ENCODE assay signal across 8 cellular contexts in the genomic region with DNA sequence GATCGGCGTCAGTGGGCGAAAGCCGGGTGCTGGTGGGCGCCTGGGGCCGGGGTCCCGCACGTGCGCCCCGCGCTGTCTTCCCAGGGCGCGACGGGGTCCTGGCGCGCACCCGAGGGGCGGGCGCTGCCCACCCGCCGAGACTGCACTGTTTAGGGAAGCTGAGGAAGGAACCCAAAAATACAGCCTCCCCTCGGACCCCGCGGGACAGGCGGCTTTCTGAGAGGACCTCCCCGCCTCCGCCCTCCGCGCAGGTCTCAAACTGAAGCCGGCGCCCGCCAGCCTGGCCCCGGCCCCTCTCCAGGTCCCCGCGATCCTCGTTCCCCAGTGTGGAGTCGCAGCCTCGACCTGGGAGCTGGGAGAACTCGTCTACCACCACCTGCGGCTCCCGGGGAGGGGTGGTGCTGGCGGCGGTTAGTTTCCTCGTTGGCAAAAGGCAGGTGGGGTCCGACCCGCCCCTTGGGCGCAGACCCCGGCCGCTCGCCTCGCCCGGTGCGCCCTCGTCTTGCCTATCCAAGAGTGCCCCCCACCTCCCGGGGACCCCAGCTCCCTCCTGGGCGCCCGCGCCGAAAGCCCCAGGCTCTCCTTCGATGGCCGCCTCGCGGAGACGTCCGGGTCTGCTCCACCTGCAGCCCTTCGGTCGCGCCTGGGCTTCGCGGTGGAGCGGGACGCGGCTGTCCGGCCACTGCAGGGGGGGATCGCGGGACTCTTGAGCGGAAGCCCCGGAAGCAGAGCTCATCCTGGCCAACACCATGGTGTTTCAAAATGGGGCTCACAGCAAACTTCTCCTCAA. TPM values are rescaled to one million over a fixed set of nuclear protein-coding genes. Genes with fewer than 3 reads are reported as not detected.
DNase-seq lines count a peak whose midpoint lies in the region; ATAC-seq lines count a peak whose summit lies in the region.

No MANE protein-coding gene starts in this region.

- H3K9me3 ChIP-seq in HUES48 (ENCODE audit: control insufficient read depth, insufficient read depth, low read length) (no peaks in the 10 kb centered on the region), mesodermal cell (ENCODE audit: control insufficient read depth, low read length) (no peaks in the 10 kb centered on the region)

- H3K36me3 ChIP-seq in HUES48 (ENCODE audit: control insufficient read depth, insufficient read depth, low read length) (no peaks in the 10 kb centered on the region), mesodermal cell (ENCODE audit: control insufficient read depth, insufficient read depth, low read length) (no peaks in the 10 kb centered on the region)

- 1 to 3% methylated on average over 43 to 54 of the region's 78 CpGs for WGBS in mesodermal cell (ENCODE audit: insufficient coverage in 2 of 2), 2 experiments

- H3K27ac ChIP-seq in HUES48 (ENCODE audit: low read depth, low read length), result no peak overlapping the region
- H3K27ac ChIP-seq in mesodermal cell (ENCODE audit: low read depth, low read length, severe bottlenecking), result no peak overlapping the region

- H3K27me3 ChIP-seq in HUES48 (ENCODE audit: control insufficient read depth, insufficient read depth, low read length), result peaks cover 77% of the 10 kb centered on the region

- H3K9ac ChIP-seq in HUES48 (ENCODE audit: low read depth, low read length), result no peak overlapping the region; the same call in none of the 2 replicates

- DNase-seq in 8988T (peak; percentile 39), ecto neural progenitor cell (ENCODE audit: low spot score) (peak; percentile 63), AML-193 (lab: John Stamatoyannopoulos, UW) (no peak), NCI-H1417 treated with DMSO at 0.1 percent for 48 hours (lab: John Stamatoyannopoulos, UW) (no peak), superior temporal gyrus (ENCODE audit: extremely low spot score) (no peak)

- ATAC-seq in HG03196 (IDR thresholded peaks at IDR 0.05; ENCODE audit: unreplicated experiment), result no peak

- H3K4me1 ChIP-seq in HUES48 (ENCODE audit: control insufficient read depth, insufficient read depth, low read length) (peaks cover 3% of the 10 kb centered on the region; the same call in 1 of the 2 replicates), mesodermal cell (ENCODE audit: control insufficient read depth, insufficient read depth, low read length, poor library complexity, severe bottlenecking) (no peaks in the 10 kb centered on the region)

- H3K4me3 ChIP-seq in HUES48 (ENCODE audit: low read depth, low read length), result peak overlapping the region; percentile 69
- H3K4me3 ChIP-seq in mesodermal cell (ENCODE audit: extremely low read depth, insufficient read depth, low read length, poor library complexity, severe bottlenecking), result peak overlapping the region; percentile 56

RNA-seq across cellular contexts. Expression of a gene that starts 1.1 kb away (rescaled TPM):
- 9.6 TPM for polyA plus RNA-seq in mesodermal cell (2013, experiment 1 of 2)
- polyA plus RNA-seq in mesodermal cell (2013, experiment 2 of 2), result 8.5 TPM

Comparison
In these comparisons a context has a peak if more than half of its experiments do, and no peak if none do; other contexts are left out.
1. DNase-seq: peak in 8988T (single experiment) and ecto neural progenitor cell (single experiment); none in AML-193 (0 of 2), NCI-H1417 treated with DMSO at 0.1 percent for 48 hours (single experiment) and superior temporal gyrus (single experiment).